Comparison of ENCODE assay signal across 1 cellular context in the genomic region with DNA sequence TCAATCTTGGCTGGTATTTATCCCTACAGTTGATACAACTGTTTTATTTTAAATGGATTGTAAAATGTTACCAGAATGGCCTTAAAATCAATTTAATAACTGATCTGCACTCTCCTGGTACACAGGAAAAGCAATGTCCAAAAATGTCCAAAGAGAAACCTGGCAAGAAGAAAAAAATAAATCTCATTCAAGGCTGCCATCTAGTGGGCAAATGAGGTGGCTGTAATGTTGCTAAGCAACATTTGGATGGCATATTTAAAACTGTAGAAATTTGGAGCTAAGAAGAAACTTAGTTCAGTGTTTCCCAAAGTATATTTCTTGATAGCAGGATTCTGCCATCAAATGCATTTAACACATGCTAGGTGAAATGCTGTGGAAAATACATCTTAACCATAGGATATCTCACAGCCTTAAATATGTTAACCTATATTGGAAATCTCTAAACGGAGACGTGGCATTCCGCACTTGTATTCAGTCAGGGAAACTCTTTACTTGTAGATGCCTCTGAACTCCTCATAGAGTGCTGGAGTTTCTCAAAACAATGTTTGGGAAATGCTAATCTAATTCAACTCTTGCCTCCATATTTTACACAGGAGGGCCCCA.
TF ChIP-seq lines count a peak whose summit lies in the region.

No MANE protein-coding gene starts in this region.

TF ChIP-seq in H1, 55 proteins besides CTCF, POLR2A, EP300 and RAD21 (continued from another document):
- TF ChIP-seq CHD7 (IDR thresholded peaks at IDR 0.05; ENCODE audit: insufficient replicate concordance, low read length): no peak
- no peak for TF ChIP-seq EGR1 (IDR thresholded peaks at IDR 0.05; ENCODE audit: borderline replicate concordance, low read depth, low read length)
- TF ChIP-seq POU5F1 (IDR thresholded peaks at IDR 0.05; ENCODE audit: low read depth, low read length): no peak
- TF ChIP-seq SP4 (IDR thresholded peaks at IDR 0.05; ENCODE audit: low read length): no peak
- no peak for TF ChIP-seq HDAC2 (IDR thresholded peaks at IDR 0.05; ENCODE audit: borderline replicate concordance in 1 of 2, low read depth in 2 of 2, low read length in 2 of 2)
